ENCODE assay signal across 10 cellular contexts in the genomic region with DNA sequence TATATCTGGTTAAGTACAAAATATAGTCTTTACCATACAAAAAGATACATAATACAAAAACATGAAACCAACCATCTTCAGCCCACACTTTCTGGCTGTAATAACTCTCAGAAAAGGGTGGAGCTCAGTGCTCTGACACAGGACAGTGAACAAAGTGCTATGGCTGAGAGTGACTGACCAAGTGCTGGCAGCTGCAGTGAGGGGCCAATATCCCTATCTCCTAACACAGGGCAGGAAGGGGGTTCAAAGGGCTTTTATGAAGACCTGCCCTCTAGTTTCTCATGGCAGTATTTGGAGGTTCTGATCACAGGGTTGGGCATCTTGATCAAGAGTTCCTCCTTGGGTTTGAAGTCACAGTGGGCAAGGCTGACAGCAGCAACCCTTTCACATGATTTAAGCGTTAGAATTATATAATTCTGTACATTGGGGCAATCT. TPM values are rescaled to one million over a fixed set of nuclear protein-coding genes. Genes with fewer than 3 reads are reported as not detected.
DNase-seq lines count a peak whose midpoint lies in the region; ATAC-seq and TF ChIP-seq lines count a peak whose summit lies in the region.
"Had no signal": no experiment of that assay in that cellular context is flagged by ENCODE, and none has a peak within 500 bp of the region (broad histone marks: within the 10 kb centered on the region; RNA-seq: fewer than 3 reads in every experiment).

No MANE protein-coding gene starts in this region.

- H3K4me1 ChIP-seq in mesodermal cell (ENCODE audit: control insufficient read depth, insufficient read depth, low read length, poor library complexity, severe bottlenecking) (peaks cover 23% of the 10 kb centered on the region), tibial artery (peaks cover 0 to 39% (median 27%) of the 10 kb centered on the region in 4 donors)

- intact Hi-C loops in tibial artery (cut with DNase I; ENCODE audit: low total_unique reads), result no loop called here

- in situ Hi-C loops in astrocyte of the spinal cord (cut with HindIII; ENCODE audit: low sequenced_read_pairs), result no loop called here

- TF ChIP-seq CTCF in astrocyte of the spinal cord (IDR thresholded peaks at IDR 0.05; ENCODE audit: low read depth, low read length), result no peak
- no peak for TF ChIP-seq CTCF in tibial artery (IDR thresholded peaks at IDR 0.05)

- ATAC-seq in GM19023 (IDR thresholded peaks at IDR 0.05; ENCODE audit: unreplicated experiment) (no peak), HG03469 (IDR thresholded peaks at IDR 0.05; ENCODE audit: unreplicated experiment) (no peak), HG03460 (IDR thresholded peaks at IDR 0.05; ENCODE audit: unreplicated experiment) (no peak)

- no peaks in the 10 kb centered on the region for H3K27me3 ChIP-seq in tibial artery

- H3K36me3 ChIP-seq in mesodermal cell (ENCODE audit: control insufficient read depth, insufficient read depth, low read length) (peaks cover 35% of the 10 kb centered on the region), tibial artery (peaks cover 31 to 38% (median 36%) of the 10 kb centered on the region in 3 donors)

- H3K27ac ChIP-seq in mesodermal cell (ENCODE audit: low read depth, low read length, severe bottlenecking), result peak overlapping the region; percentile 37
- peak overlapping the region; percentile 85 to 90 for H3K27ac ChIP-seq in tibial artery
- H3K27ac ChIP-seq: C4-2B had no signal

- H3K9me3 ChIP-seq in mesodermal cell (ENCODE audit: control insufficient read depth, low read length) (no peaks in the 10 kb centered on the region), tibial artery (no peaks in the 10 kb centered on the region)

- no CpG with 5 or more reads among the region's 1 CpG for WGBS in mesodermal cell (ENCODE audit: insufficient coverage in 2 of 2), 2 experiments

- H3K4me3 ChIP-seq in astrocyte of the spinal cord (ENCODE audit: low read depth, low read length), result peak overlapping the region; percentile 97
- peak overlapping the region; percentile 77 for H3K4me3 ChIP-seq in mesodermal cell (ENCODE audit: extremely low read depth, insufficient read depth, low read length, poor library complexity, severe bottlenecking)
- peak overlapping the region; percentile 68 to 77 for H3K4me3 ChIP-seq in tibial artery

- DNase-seq in activated CD8-positive, alpha-beta memory T cell treated with anti-CD3 and anti-CD28 coated beads, Interleukin-2, amount 50 U/mL, for 48 hours, result peak; percentile 50
- no peak for DNase-seq in activated CD8-positive, alpha-beta memory T cell treated with anti-CD3 and anti-CD28 coated beads, Interleukin-2, amount 50 U/mL, for 4 hours
- DNase-seq in astrocyte of the spinal cord (ENCODE audit: low read depth, low spot score) (no peak), tibial artery (peak; percentile 20 to 41)

RNA-seq across cellular contexts. Expression of gene TXNIP, which starts 3.9 kb away (rescaled TPM):
- polyA plus RNA-seq in mesodermal cell (2013, experiment 1 of 2), result 144 TPM
- polyA plus RNA-seq in mesodermal cell (2013, experiment 2 of 2), result 135 TPM

RNA-seq across cellular contexts. Expression of gene POLR3GL, which starts 28.0 kb away (rescaled TPM):
- 28.8 TPM for polyA plus RNA-seq in mesodermal cell (2013, experiment 1 of 2)
- polyA plus RNA-seq in mesodermal cell (2013, experiment 2 of 2), result 30.3 TPM

RNA-seq across cellular contexts. Expression of gene ANKRD34A, which starts 28.1 kb away (rescaled TPM):
- polyA plus RNA-seq in mesodermal cell (2013, experiment 1 of 2), result 1.1 TPM
- polyA plus RNA-seq in mesodermal cell (2013, experiment 2 of 2), result 0.71 TPM

RNA-seq across cellular contexts. Expression of gene HJV, which starts 29.0 kb away (rescaled TPM):
- polyA plus RNA-seq in mesodermal cell (2013, experiment 1 of 2), result not detected
- polyA plus RNA-seq in mesodermal cell (2013, experiment 2 of 2), result not detected
- polyA plus RNA-seq: keratinocyte had no signal

RNA-seq across cellular contexts. Expression of gene LIX1L, which starts 34.7 kb away (rescaled TPM):
- polyA plus RNA-seq in mesodermal cell (2013, experiment 1 of 2), result 35.9 TPM
- 30.4 TPM for polyA plus RNA-seq in mesodermal cell (2013, experiment 2 of 2)

Comparison
In these comparisons a context has a peak if more than half of its experiments do, and no peak if none do; other contexts are left out.
1. DNase-seq: peak in activated CD8-positive, alpha-beta memory T cell treated with anti-CD3 and anti-CD28 coated beads, Interleukin-2, amount 50 U/mL, for 48 hours (single experiment) and tibial artery (2 of 2); none in activated CD8-positive, alpha-beta memory T cell treated with anti-CD3 and anti-CD28 coated beads, Interleukin-2, amount 50 U/mL, for 4 hours (single experiment) and astrocyte of the spinal cord (single experiment).
2. Peak in every context shown above with its lines, with median percentiles within 50 percentile points of each other: H3K4me3 ChIP-seq.